ENCODE assay signal across 8 cellular contexts in the genomic region with DNA sequence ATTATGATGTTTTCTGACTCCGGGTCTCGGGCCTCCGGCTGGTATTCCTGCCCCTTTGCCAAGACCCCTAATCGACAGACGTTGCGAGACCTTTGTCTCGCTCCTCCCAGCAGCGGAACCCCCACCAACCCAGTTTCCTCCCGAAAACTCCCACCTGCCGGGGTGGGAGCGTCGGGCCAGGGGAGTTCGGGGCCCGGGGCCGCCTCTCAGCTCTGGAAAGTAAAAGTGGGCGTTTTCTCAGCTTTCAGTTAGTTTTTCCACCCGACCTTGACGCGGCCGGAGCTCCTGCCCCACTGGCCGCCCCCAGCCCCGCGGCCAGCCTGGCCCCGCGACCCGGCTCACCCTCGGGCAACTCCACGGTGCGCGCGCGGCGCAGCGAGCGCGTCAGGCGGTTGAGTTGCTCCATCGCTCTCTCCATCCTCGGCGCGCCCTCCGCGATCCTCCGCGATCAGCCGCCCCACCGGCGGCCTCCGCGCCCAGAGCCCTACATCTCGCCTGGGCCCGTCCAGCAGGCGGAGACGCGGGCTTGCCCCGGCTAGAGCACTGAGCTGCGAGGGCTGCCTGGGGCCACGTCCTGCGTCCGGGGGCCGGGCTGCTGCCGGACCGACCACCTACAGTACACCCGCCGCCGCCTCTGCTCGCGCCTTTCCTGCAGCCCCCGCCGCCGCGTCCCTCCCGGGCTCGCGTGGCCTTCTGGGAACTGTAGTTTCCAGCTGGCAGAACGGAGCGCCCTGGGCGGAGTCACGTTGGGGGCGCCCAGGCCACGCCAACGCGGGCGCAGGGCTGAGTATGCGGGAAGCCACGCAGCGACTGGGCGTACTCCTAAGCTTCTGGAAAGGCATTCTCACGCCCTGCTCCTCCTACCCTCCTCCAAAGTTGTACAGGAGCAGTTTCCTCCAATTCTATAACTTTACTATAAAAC. TPM values are rescaled to one million over a fixed set of nuclear protein-coding genes. Genes with fewer than 3 reads are reported as not detected.
A peak's percentile ranks its signal among the peaks of the same experiment; 100 is the strongest.
DNase-seq lines count a peak whose midpoint lies in the region; ATAC-seq lines count a peak whose summit lies in the region.

A gene with protein sequence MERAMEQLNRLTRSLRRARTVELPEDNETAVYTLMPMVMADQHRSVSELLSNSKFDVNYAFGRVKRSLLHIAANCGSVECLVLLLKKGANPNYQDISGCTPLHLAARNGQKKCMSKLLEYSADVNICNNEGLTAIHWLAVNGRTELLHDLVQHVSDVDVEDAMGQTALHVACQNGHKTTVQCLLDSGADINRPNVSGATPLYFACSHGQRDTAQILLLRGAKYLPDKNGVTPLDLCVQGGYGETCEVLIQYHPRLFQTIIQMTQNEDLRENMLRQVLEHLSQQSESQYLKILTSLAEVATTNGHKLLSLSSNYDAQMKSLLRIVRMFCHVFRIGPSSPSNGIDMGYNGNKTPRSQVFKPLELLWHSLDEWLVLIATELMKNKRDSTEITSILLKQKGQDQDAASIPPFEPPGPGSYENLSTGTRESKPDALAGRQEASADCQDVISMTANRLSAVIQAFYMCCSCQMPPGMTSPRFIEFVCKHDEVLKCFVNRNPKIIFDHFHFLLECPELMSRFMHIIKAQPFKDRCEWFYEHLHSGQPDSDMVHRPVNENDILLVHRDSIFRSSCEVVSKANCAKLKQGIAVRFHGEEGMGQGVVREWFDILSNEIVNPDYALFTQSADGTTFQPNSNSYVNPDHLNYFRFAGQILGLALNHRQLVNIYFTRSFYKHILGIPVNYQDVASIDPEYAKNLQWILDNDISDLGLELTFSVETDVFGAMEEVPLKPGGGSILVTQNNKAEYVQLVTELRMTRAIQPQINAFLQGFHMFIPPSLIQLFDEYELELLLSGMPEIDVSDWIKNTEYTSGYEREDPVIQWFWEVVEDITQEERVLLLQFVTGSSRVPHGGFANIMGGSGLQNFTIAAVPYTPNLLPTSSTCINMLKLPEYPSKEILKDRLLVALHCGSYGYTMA (minus strand): TSS at position 695 of the 922 bp plus-strand sequence. CDS start 277 bp downstream, at position 418.

- H3K9me3 ChIP-seq in CD4-positive, alpha-beta memory T cell (ENCODE audit: control insufficient read depth in 1 of 2, low read length in 2 of 2) = no peaks in the 10 kb centered on the region
- H3K9me3 ChIP-seq in ectodermal cell (ENCODE audit: control insufficient read depth, low read length) = no peaks in the 10 kb centered on the region

- peak; percentile 86 to 90 (median 89) for DNase-seq in CD4-positive, alpha-beta memory T cell
- DNase-seq in NCI-H774 (lab: John Stamatoyannopoulos, UW) (peak; percentile 97), lung microvascular endothelial cell (ENCODE audit: low read depth in 2 of 2) (peak; percentile 91 to 92)
- DNase-seq in activated CD4-positive, alpha-beta memory T cell treated with anti-CD3 and anti-CD28 coated beads, Interleukin-2, amount 10 ng/mL, durations not matched to agents 7 days and 5 days = peak; percentile 91
- peak; percentile 79 to 86 (median 80) for DNase-seq in stimulated activated CD4-positive, alpha-beta T cell treated with anti-CD3 and anti-CD28 coated beads, TNF-alpha, amount 100 ng/mL, for 48 hours (ENCODE audit: low read depth in 3 of 3)

- H3K36me3 Mint-ChIP-seq in CD4-positive, alpha-beta memory T cell = peaks cover 0 to 1% of the 10 kb centered on the region in 2 donors
- peaks cover 6% of the 10 kb centered on the region for H3K36me3 Mint-ChIP-seq in activated CD4-positive, alpha-beta memory T cell treated with anti-CD3 and anti-CD28 coated beads, Interleukin-2, amount 10 ng/mL, durations not matched to agents 7 days and 5 days (ENCODE audit: low read depth)

- H3K4me3 ChIP-seq in CD4-positive, alpha-beta memory T cell (ENCODE audit: low read length in 2 of 2) = peak within 1 kb of the TSS; percentile 48 to 94
- H3K4me3 ChIP-seq in ectodermal cell (ENCODE audit: insufficient read depth, low read depth, low read length) = peak within 1 kb of the TSS; percentile 67

- CTCF ChIA-PET in CD4-positive, alpha-beta memory T cell (lab: Charles Lee; ENCODE audit: partially characterized antibody) = interaction anchor here (1.0 to 1.5 kb wide), 5 partner anchors 8 to 176 kb away, joined by 3 to 6 read pairs (median 5); no protein-coding TSS in a partner anchor
- CTCF ChIA-PET in activated CD4-positive, alpha-beta memory T cell treated with anti-CD3 and anti-CD28 coated beads, Interleukin-2, amount 10 ng/mL, durations not matched to agents 7 days and 5 days (lab: Charles Lee) = interaction anchor here (0.5 to 5.8 kb wide), 10 partner anchors 9 to 183 kb away, joined by 3 to 31 read pairs (median 3); no protein-coding TSS in a partner anchor

- WGBS in ectodermal cell, 2 experiments = 0% methylated on average over 89 of the region's 89 CpGs

- peaks cover 8 to 22% (median 16%) of the 10 kb centered on the region in 4 donors for H3K4me1 Mint-ChIP-seq in CD4-positive, alpha-beta memory T cell
- H3K4me1 Mint-ChIP-seq in activated CD4-positive, alpha-beta memory T cell treated with anti-CD3 and anti-CD28 coated beads, Interleukin-2, amount 10 ng/mL, durations not matched to agents 7 days and 5 days = peaks cover 33% of the 10 kb centered on the region

- peak within 1 kb of the TSS; percentile 90 to 95 (median 92) for H3K4me3 Mint-ChIP-seq in CD4-positive, alpha-beta memory T cell
- peak within 1 kb of the TSS; percentile 87 for H3K4me3 Mint-ChIP-seq in activated CD4-positive, alpha-beta memory T cell treated with anti-CD3 and anti-CD28 coated beads, Interleukin-2, amount 10 ng/mL, durations not matched to agents 7 days and 5 days

- no peaks in the 10 kb centered on the region for H3K36me3 ChIP-seq in CD4-positive, alpha-beta memory T cell (ENCODE audit: insufficient read depth, low read length)
- H3K36me3 ChIP-seq in ectodermal cell (ENCODE audit: control insufficient read depth, insufficient read depth, low read length) = no peaks in the 10 kb centered on the region

- peaks cover 3 to 5% of the 10 kb centered on the region in 2 donors for H3K27me3 Mint-ChIP-seq in CD4-positive, alpha-beta memory T cell
- peaks cover 8% of the 10 kb centered on the region for H3K27me3 Mint-ChIP-seq in activated CD4-positive, alpha-beta memory T cell treated with anti-CD3 and anti-CD28 coated beads, Interleukin-2, amount 10 ng/mL, durations not matched to agents 7 days and 5 days

- no peaks in the 10 kb centered on the region for H3K9me3 Mint-ChIP-seq in CD4-positive, alpha-beta memory T cell
- no peaks in the 10 kb centered on the region for H3K9me3 Mint-ChIP-seq in activated CD4-positive, alpha-beta memory T cell treated with anti-CD3 and anti-CD28 coated beads, Interleukin-2, amount 10 ng/mL, durations not matched to agents 7 days and 5 days

- intact Hi-C loops in CD4-positive, alpha-beta memory T cell (cut with micrococcal nuclease) = loop anchor here (1.0 to 2.0 kb wide), 2 partner anchors 71 to 544 kb away; a partner anchor contains a TSS

- H3K27ac Mint-ChIP-seq in CD4-positive, alpha-beta memory T cell = peak within 1 kb of the TSS; percentile 66 to 89 (median 83)
- peak within 1 kb of the TSS; percentile 58 for H3K27ac Mint-ChIP-seq in activated CD4-positive, alpha-beta memory T cell treated with anti-CD3 and anti-CD28 coated beads, Interleukin-2, amount 10 ng/mL, durations not matched to agents 7 days and 5 days

- H3K4me1 ChIP-seq in CD4-positive, alpha-beta memory T cell (ENCODE audit: insufficient read depth, low read length) = peaks cover 14% of the 10 kb centered on the region
- peaks cover 4% of the 10 kb centered on the region for H3K4me1 ChIP-seq in ectodermal cell (ENCODE audit: control insufficient read depth, insufficient read depth, low read length)

- H3K27ac ChIP-seq in CD4-positive, alpha-beta memory T cell (ENCODE audit: low read depth, low read length) = peak within 1 kb of the TSS; percentile 38
- peak within 1 kb of the TSS; percentile 56 for H3K27ac ChIP-seq in ectodermal cell (ENCODE audit: insufficient read depth, low read depth, low read length, poor library complexity, severe bottlenecking)

- ATAC-seq in GM19397 (IDR thresholded peaks at IDR 0.05; ENCODE audit: unreplicated experiment) = peak; percentile 99
- ATAC-seq in HG03571 (IDR thresholded peaks at IDR 0.05; ENCODE audit: unreplicated experiment) = peak; percentile 99

- no peaks in the 10 kb centered on the region for H3K27me3 ChIP-seq in CD4-positive, alpha-beta memory T cell (ENCODE audit: insufficient read depth, low read length)
- H3K27me3 ChIP-seq in ectodermal cell (ENCODE audit: control insufficient read depth, insufficient read depth, low read length, poor library complexity, severe bottlenecking) = no peaks in the 10 kb centered on the region

- POLR2A ChIA-PET in CD4-positive, alpha-beta memory T cell (lab: Charles Lee; ENCODE audit: partially characterized antibody) = interaction anchor here (0.8 kb wide), 1 partner anchor 11 kb away, joined by 3 read pairs; no protein-coding TSS in a partner anchor
- POLR2A ChIA-PET in activated CD4-positive, alpha-beta memory T cell treated with anti-CD3 and anti-CD28 coated beads, Interleukin-2, amount 10 ng/mL, durations not matched to agents 7 days and 5 days (lab: Charles Lee) = interaction anchor here (0.8 to 1.4 kb wide), 6 partner anchors 9 to 70 kb away, joined by 3 to 4 read pairs (median 3); no protein-coding TSS in a partner anchor

RNA-seq across cellular contexts. Expression of the gene that starts here (rescaled TPM):
- 10 to 100 TPM; 14.4 to 16.0 TPM for total RNA-seq in CD4-positive, alpha-beta memory T cell
- 1 to 10 TPM; 3.6 to 5.1 TPM for polyA plus RNA-seq in CD4-positive, alpha-beta memory T cell
- 10 to 100 TPM; 21.6 to 22.4 TPM for total RNA-seq in activated CD4-positive, alpha-beta memory T cell treated with anti-CD3 and anti-CD28 coated beads, Interleukin-2, amount 10 ng/mL, durations not matched to agents 7 days and 5 days
- 20.4 TPM for polyA plus RNA-seq in ectodermal cell (2013, experiment 1 of 4)
- 21.4 TPM for polyA plus RNA-seq in ectodermal cell (2013, experiment 2 of 4)
- polyA plus RNA-seq in ectodermal cell (2013, experiment 3 of 4) = 19.8 TPM
- 22.5 TPM for polyA plus RNA-seq in ectodermal cell (2013, experiment 4 of 4)
- 10.5 and 11.1 TPM in 2 replicates for total RNA-seq in lung microvascular endothelial cell

Comparison
In these comparisons a context has a peak if more than half of its experiments do, and no peak if none do; other contexts are left out.
1. Peak in every context shown above with its lines: DNase-seq, ATAC-seq, H3K4me3 ChIP-seq and H3K27ac ChIP-seq.